ENCODE assay signal across 33 cellular contexts in genomic region chr1:105533996-105534395, GRCh38.
DNase-seq lines count a peak whose midpoint lies in the region; ATAC-seq and TF ChIP-seq lines count a peak whose summit lies in the region.
"Had no signal": no experiment of that assay in that cellular context is flagged by ENCODE, and none has a peak within 500 bp of the region (broad histone marks: within the 10 kb centered on the region; RNA-seq: fewer than 3 reads in every experiment).

No MANE protein-coding gene starts in this region.

- no peak overlapping the region for H3K4me3 Mint-ChIP-seq in T-cell
- H3K4me3 Mint-ChIP-seq: B cell; CD14-positive monocyte; CD4-positive, alpha-beta memory T cell; CD4-positive, alpha-beta T cell; CD4-positive, CD25-positive, alpha-beta regulatory T cell; CD8-positive, alpha-beta memory T cell; CD8-positive, alpha-beta T cell had no signal

- H3K9ac ChIP-seq in GM23248 (no peak overlapping the region), SK-N-MC (ENCODE audit: insufficient read length) (no peak overlapping the region)
- H3K9ac ChIP-seq: BLaER1; BLaER1 treated with 17β-estradiol and CSF1 and Interleukin-3, amounts not matched to agents 10 nM and 100 nM had no signal

- peak overlapping the region; percentile 29; the same call in 1 of the 2 replicates for H2AFZ ChIP-seq in GM23248

- H3K36me3 Mint-ChIP-seq in T-cell, result no peaks in the 10 kb centered on the region
- H3K36me3 Mint-ChIP-seq: CD14-positive monocyte; CD4-positive, alpha-beta memory T cell; CD4-positive, CD25-positive, alpha-beta regulatory T cell; CD8-positive, alpha-beta memory T cell; CD8-positive, alpha-beta T cell had no signal

- 17 to 26% methylated on average over 3 of the region's 3 CpGs for WGBS in GM23248 (ENCODE audit: low coverage in 1 of 2, low lambda C conversion rate in 2 of 2, missing lambda C conversion rate in 2 of 2), 2 experiments

- in situ Hi-C loops in GM23248 (cut with MboI), result no loop called here

- H3K27ac Mint-ChIP-seq in T-cell, result no peak overlapping the region
- H3K27ac Mint-ChIP-seq: B cell; CD14-positive monocyte; CD4-positive, alpha-beta memory T cell; CD4-positive, alpha-beta T cell; CD4-positive, CD25-positive, alpha-beta regulatory T cell; CD8-positive, alpha-beta memory T cell; CD8-positive, alpha-beta T cell had no signal

- no peaks in the 10 kb centered on the region for H3F3A ChIP-seq in GM23248 (ENCODE audit: insufficient read depth)

- H3K27me3 ChIP-seq in A673 (replicated peaks; ENCODE audit: insufficient read depth, low read depth, low read length, poor library complexity) (no peaks in the 10 kb centered on the region), GM23248 (replicated peaks; ENCODE audit: insufficient read depth) (no peaks in the 10 kb centered on the region)
- H3K27me3 ChIP-seq: BE2C; BLaER1; BLaER1 treated with 17β-estradiol and CSF1 and Interleukin-3, amounts not matched to agents 10 nM and 100 nM had no signal

- intact Hi-C loops in A673 (cut with micrococcal nuclease; ENCODE audit: unreplicated experiment), result no loop called here

- H3K27ac ChIP-seq in A673 (ENCODE audit: low read depth, low read length, poor library complexity, severe bottlenecking) (peak overlapping the region; percentile 34), GM23248 (no peak overlapping the region), SK-N-MC (no peak overlapping the region)
- H3K27ac ChIP-seq: 22Rv1; A549; BLaER1; BLaER1 treated with 17β-estradiol and CSF1 and Interleukin-3, amounts not matched to agents 10 nM and 100 nM; C4-2B had no signal

- POLR2A ChIA-PET in A673 (lab: Charles Lee; ENCODE audit: low non-redundant PET), result no interaction called here
- POLR2A ChIA-PET in T-cell (lab: Charles Lee), result no interaction called here

- no peak overlapping the region for H3K4me2 ChIP-seq in GM23248 (ENCODE audit: unreplicated experiment)
- H3K4me2 ChIP-seq: A549; BLaER1; BLaER1 treated with 17β-estradiol and CSF1 and Interleukin-3, amounts not matched to agents 10 nM and 100 nM had no signal

- no TSS peak for BruUV-seq in A673 (replicated peaks; lab: Mats Ljungman, UMichigan)

- H3K9me3 Mint-ChIP-seq in T-cell, result peaks cover 3 to 35% (median 20%) of the 10 kb centered on the region in 3 donors

- no peak for TF ChIP-seq CTCF in A673 (conservative IDR thresholded peaks at IDR 0.05; ENCODE audit: low read depth, low read length)

- no peaks in the 10 kb centered on the region for H3K27me3 Mint-ChIP-seq in T-cell
- H3K27me3 Mint-ChIP-seq: B cell; CD4-positive, alpha-beta memory T cell; CD4-positive, alpha-beta T cell; CD4-positive, CD25-positive, alpha-beta regulatory T cell; CD8-positive, alpha-beta memory T cell had no signal

- no peaks in the 10 kb centered on the region for H3K79me2 ChIP-seq in GM23248 (ENCODE audit: insufficient read depth)

- H3K9me3 ChIP-seq in A673 (ENCODE audit: low read depth, low read length, poor library complexity, severe bottlenecking), result peaks cover 11% of the 10 kb centered on the region
- H3K9me3 ChIP-seq in GM23248 (ENCODE audit: low read depth), result no peaks in the 10 kb centered on the region
- H3K9me3 ChIP-seq in SK-N-MC (ENCODE audit: low read depth, low read length), result no peaks in the 10 kb centered on the region
- H3K9me3 ChIP-seq: A549, BE2C, BLaER1, Caco-2 had no signal

- H3K4me1 ChIP-seq in A673 (ENCODE audit: insufficient read depth, low read length, poor library complexity, severe bottlenecking) (peaks cover 12% of the 10 kb centered on the region), GM23248 (ENCODE audit: insufficient read depth) (no peaks in the 10 kb centered on the region)
- H3K4me1 ChIP-seq: A549; BE2C; BLaER1; BLaER1 treated with 17β-estradiol and CSF1 and Interleukin-3, amounts not matched to agents 10 nM and 100 nM; Caco-2 had no signal

- H3K9me2 ChIP-seq in GM23248 (ENCODE audit: insufficient read depth), result no peaks in the 10 kb centered on the region

- no peaks in the 10 kb centered on the region for H3K4me1 Mint-ChIP-seq in T-cell
- H3K4me1 Mint-ChIP-seq: B cell; CD14-positive monocyte; CD4-positive, alpha-beta memory T cell; CD4-positive, CD25-positive, alpha-beta regulatory T cell; CD8-positive, alpha-beta memory T cell had no signal

- no peak for ATAC-seq in T-cell (replicated peaks in 1 of 4)
- ATAC-seq in HG03469 (IDR thresholded peaks at IDR 0.05; ENCODE audit: unreplicated experiment), result no peak
- ATAC-seq in HG02763 (IDR thresholded peaks at IDR 0.05; ENCODE audit: unreplicated experiment), result no peak
- ATAC-seq: A549; CD8-positive, alpha-beta T cell had no signal

- no peaks in the 10 kb centered on the region for H4K20me1 ChIP-seq in GM23248 (ENCODE audit: insufficient read depth)
- H4K20me1 ChIP-seq: BLaER1; BLaER1 treated with 17β-estradiol and CSF1 and Interleukin-3, amounts not matched to agents 10 nM and 100 nM had no signal

- H3K36me3 ChIP-seq in A673 (ENCODE audit: insufficient read depth, low read length, poor library complexity, severe bottlenecking) (no peaks in the 10 kb centered on the region), GM23248 (ENCODE audit: low read depth) (no peaks in the 10 kb centered on the region), SK-N-MC (ENCODE audit: insufficient read depth, low read length) (no peaks in the 10 kb centered on the region)
- H3K36me3 ChIP-seq: BE2C; BLaER1; BLaER1 treated with 17β-estradiol and CSF1 and Interleukin-3, amounts not matched to agents 10 nM and 100 nM had no signal

- peak; percentile 55 for DNase-seq in A673 (ENCODE audit: low spot score)
- no peak for DNase-seq in GM23248
- DNase-seq in SK-N-MC (ENCODE audit: low read depth, low spot score), result peak; percentile 80
- no peak for DNase-seq in T-cell
- DNase-seq: 8988T; ACHN; AML-193; BE2C; C1 segment of cervical spinal cord; Caco-2; Calu3; CD4-positive, alpha-beta memory T cell; CD4-positive, alpha-beta T cell; CD4-positive, CD25-positive, alpha-beta regulatory T cell; CD8-positive, alpha-beta memory T cell; CD8-positive, alpha-beta T cell; COR-L47; DMS 273 treated with DMSO at 0.1 percent for 48 hours; DMS153; DMS53; DMS79; DMS79 treated with DMSO at 0.1 percent for 48 hours; DND-41; EL had no signal

- H3K4me3 ChIP-seq in A673 (ENCODE audit: low read depth, low read length, poor library complexity, severe bottlenecking) (no peak overlapping the region), GM23248 (no peak overlapping the region), SK-N-MC (peak overlapping the region; percentile 43; the same call in 1 of the 2 replicates)
- H3K4me3 ChIP-seq: A549; BLaER1; BLaER1 treated with 17β-estradiol and CSF1 and Interleukin-3, amounts not matched to agents 10 nM and 100 nM had no signal

- CTCF ChIA-PET in A673 (lab: Charles Lee) (no interaction called here), T-cell (lab: Charles Lee) (no interaction called here)

Comparison
In these comparisons a context has a peak if more than half of its experiments do, and no peak if none do; other contexts are left out.
1. DNase-seq: peak in A673 (single experiment) and SK-N-MC (single experiment); none in GM23248 (single experiment) and T-cell (0 of 34).